Comparison of ENCODE assay signal across 8 cellular contexts in the genomic region with DNA sequence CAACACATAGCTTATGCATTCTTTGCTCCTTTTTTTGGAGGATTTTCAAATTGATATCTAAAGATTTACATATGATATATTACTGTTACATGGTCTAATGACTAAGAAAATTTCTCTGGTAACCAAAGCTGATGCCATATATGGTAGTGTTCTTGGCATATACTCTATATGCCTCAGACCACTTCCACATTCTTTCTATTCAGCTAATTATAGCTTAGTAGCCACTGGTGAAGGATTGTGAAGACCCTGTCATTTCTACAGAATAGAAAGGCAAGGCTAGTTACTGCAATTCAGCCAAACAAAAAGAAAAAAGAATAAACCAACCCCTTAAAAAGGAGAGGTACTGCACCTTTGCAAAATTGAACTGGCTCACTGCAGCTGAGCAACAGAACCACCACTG. TPM values are rescaled to one million over a fixed set of nuclear protein-coding genes. Genes with fewer than 3 reads are reported as not detected.
DNase-seq lines count a peak whose midpoint lies in the region; TF ChIP-seq lines count a peak whose summit lies in the region.

No MANE protein-coding gene starts in this region.

- H3K4me3 ChIP-seq in GM06990 (replicated peaks; ENCODE audit: low read depth, low read length) = peak overlapping the region; percentile 91
- peak overlapping the region in 4 of 8 donors; percentile 2 to 80 (median 14) for H3K4me3 ChIP-seq in spleen
- H3K4me3 ChIP-seq in testis = no peak overlapping the region

- H3K36me3 ChIP-seq in GM06990 (ENCODE audit: control insufficient read depth, insufficient read depth, low read length) = no peaks in the 10 kb centered on the region; the same call in 1 of the 2 replicates
- peaks cover 0 to 24% (median 0%) of the 10 kb centered on the region in 6 donors for H3K36me3 ChIP-seq in spleen
- no peaks in the 10 kb centered on the region for H3K36me3 ChIP-seq in testis (ENCODE audit: low read depth, missing control alignments)

- no peaks in the 10 kb centered on the region for H3K27me3 Mint-ChIP-seq in chondrocyte (ENCODE audit: low read depth)
- H3K27me3 Mint-ChIP-seq in osteocyte (ENCODE audit: unreplicated experiment) = no peaks in the 10 kb centered on the region
- H3K27me3 Mint-ChIP-seq in activated naive CD4-positive, alpha-beta T cell treated with anti-CD3 and anti-CD28 coated beads for 36 hours (ENCODE audit: low read depth) = no peaks in the 10 kb centered on the region

- H3K4me3 Mint-ChIP-seq in chondrocyte (ENCODE audit: unreplicated experiment) (peak overlapping the region; percentile 95), osteocyte (ENCODE audit: unreplicated experiment) (peak overlapping the region; percentile 61)
- no peak overlapping the region for H3K4me3 Mint-ChIP-seq in activated naive CD4-positive, alpha-beta T cell treated with anti-CD3 and anti-CD28 coated beads for 36 hours

- DNase-seq in GM06990 (ENCODE audit: extremely low read depth, insufficient read length) (no peak), NCI-H2227 treated with DMSO at 0.1 percent for 48 hours (lab: John Stamatoyannopoulos, UW) (peak; percentile 67), chondrocyte (ENCODE audit: low spot score) (no peak), osteocyte (ENCODE audit: extremely low spot score, unreplicated experiment) (no peak), NCI-H1930 (lab: John Stamatoyannopoulos, UW) (no peak), spleen (no peak), testis (no peak)
- DNase-seq in activated naive CD4-positive, alpha-beta T cell treated with anti-CD3 and anti-CD28 coated beads for 36 hours = no peak

- H3K27me3 ChIP-seq in GM06990 (replicated peaks; ENCODE audit: control insufficient read depth, insufficient read depth, low read length) = no peaks in the 10 kb centered on the region
- no peaks in the 10 kb centered on the region for H3K27me3 ChIP-seq in spleen (replicated peaks in 1 of 7)
- no peaks in the 10 kb centered on the region for H3K27me3 ChIP-seq in testis

- no peak for TF ChIP-seq POLR2A in spleen (IDR thresholded peaks at IDR 0.05)
- no peak for TF ChIP-seq POLR2A in testis (IDR thresholded peaks at IDR 0.05)

- H3K4me1 ChIP-seq in spleen (peaks cover 45 to 81% (median 71%) of the 10 kb centered on the region in 6 donors), testis (peaks cover 26% of the 10 kb centered on the region)

- no peak for TF ChIP-seq CTCF in GM06990 (IDR thresholded peaks at IDR 0.05; ENCODE audit: insufficient read depth, low read length, poor library complexity, severe bottlenecking)
- no peak for TF ChIP-seq CTCF in chondrocyte (IDR thresholded peaks at IDR 0.05)
- TF ChIP-seq CTCF in osteocyte (IDR thresholded peaks at IDR 0.05) = no peak
- no peak for TF ChIP-seq CTCF in spleen (IDR thresholded peaks at IDR 0.05 in 8 of 11, conservative IDR thresholded peaks at IDR 0.05 in 3 of 11)
- TF ChIP-seq CTCF in testis (IDR thresholded peaks at IDR 0.05) = no peak

- no peaks in the 10 kb centered on the region for H3K9me3 Mint-ChIP-seq in chondrocyte (ENCODE audit: low read depth)
- no peaks in the 10 kb centered on the region for H3K9me3 Mint-ChIP-seq in osteocyte (ENCODE audit: unreplicated experiment)
- H3K9me3 Mint-ChIP-seq in activated naive CD4-positive, alpha-beta T cell treated with anti-CD3 and anti-CD28 coated beads for 36 hours = peaks cover 25% of the 10 kb centered on the region

- H3K4me1 Mint-ChIP-seq in chondrocyte (ENCODE audit: low read depth) = peaks cover 77% of the 10 kb centered on the region
- peaks cover 58% of the 10 kb centered on the region for H3K4me1 Mint-ChIP-seq in osteocyte (ENCODE audit: unreplicated experiment)
- peaks cover 51% of the 10 kb centered on the region for H3K4me1 Mint-ChIP-seq in activated naive CD4-positive, alpha-beta T cell treated with anti-CD3 and anti-CD28 coated beads for 36 hours (ENCODE audit: low read depth)

- CTCF ChIA-PET in activated naive CD4-positive, alpha-beta T cell treated with anti-CD3 and anti-CD28 coated beads for 36 hours (lab: Charles Lee) = interaction anchor here (0.7 to 4.5 kb wide), 6 partner anchors 9 to 254 kb away, joined by 3 to 49 read pairs (median 3); no protein-coding TSS in a partner anchor

- H3K27ac Mint-ChIP-seq in chondrocyte (ENCODE audit: unreplicated experiment) (peak overlapping the region; percentile 84), osteocyte (ENCODE audit: unreplicated experiment) (peak overlapping the region; percentile 21)
- no peak overlapping the region for H3K27ac Mint-ChIP-seq in activated naive CD4-positive, alpha-beta T cell treated with anti-CD3 and anti-CD28 coated beads for 36 hours

- peaks cover 10% of the 10 kb centered on the region for H3K36me3 Mint-ChIP-seq in chondrocyte (ENCODE audit: low read depth)
- peaks cover 15% of the 10 kb centered on the region for H3K36me3 Mint-ChIP-seq in osteocyte (ENCODE audit: unreplicated experiment)
- peaks cover 47% of the 10 kb centered on the region for H3K36me3 Mint-ChIP-seq in activated naive CD4-positive, alpha-beta T cell treated with anti-CD3 and anti-CD28 coated beads for 36 hours (ENCODE audit: low read depth)

- intact Hi-C loops in activated naive CD4-positive, alpha-beta T cell treated with anti-CD3 and anti-CD28 coated beads for 36 hours (cut with micrococcal nuclease) = loop anchor here (10.0 kb wide), 1 partner anchor 1967 kb away; a partner anchor contains a TSS
- intact Hi-C loops in spleen (cut with DNase I; ENCODE audit: low total_unique reads) = no loop called here
- intact Hi-C loops in testis (cut with DNase I; ENCODE audit: low total_unique reads) = no loop called here

- peaks cover 0 to 17% (median 4%) of the 10 kb centered on the region in 8 donors for H3K9me3 ChIP-seq in spleen
- H3K9me3 ChIP-seq in testis = no peaks in the 10 kb centered on the region

- H3K27ac ChIP-seq in spleen (peak overlapping the region in 4 of 8 donors; percentile 1 to 58 (median 8)), testis (no peak overlapping the region)

RNA-seq across cellular contexts. Expression of a gene that starts 3.7 kb away (rescaled TPM):
- 21.9 to 22.2 TPM (median 22.2 TPM) in 3 replicates for total RNA-seq in chondrocyte
- 20.0 and 20.7 TPM in 2 replicates for total RNA-seq in osteocyte
- 10 to 100 TPM; 12.9 to 13.1 TPM for total RNA-seq in activated naive CD4-positive, alpha-beta T cell treated with anti-CD3 and anti-CD28 coated beads for 36 hours
- 10 to 100 TPM; 18.7 to 25.4 (median 22.8) TPM for total RNA-seq in spleen
- 1 to 10 TPM; 6.0 to 7.4 (median 6.1) TPM for polyA plus RNA-seq in spleen
- total RNA-seq in testis = 10 to 100 TPM; 22.4 to 23.9 TPM
- 14.7 TPM for polyA plus RNA-seq in testis (ENCODE audit: insufficient read depth, low read depth, low replicate concordance)

RNA-seq across cellular contexts. Expression of a gene that starts 33.7 kb away (rescaled TPM):
- total RNA-seq in chondrocyte (119 to 139 TPM (median 126 TPM) in 3 replicates), osteocyte (165 and 169 TPM in 2 replicates), spleen (100 to 1,000 TPM; 106 to 137 (median 114) TPM), testis (100 to 1,000 TPM in 1 of 2 donors, 10 to 100 TPM in 1; 77.2 to 103 TPM)
- total RNA-seq in activated naive CD4-positive, alpha-beta T cell treated with anti-CD3 and anti-CD28 coated beads for 36 hours = 100 to 1,000 TPM; 344 to 361 TPM
- polyA plus RNA-seq in spleen (100 to 1,000 TPM in 2 of 3 donors, 10 to 100 TPM in 1; 74.7 to 147 (median 112) TPM), testis (ENCODE audit: insufficient read depth, low read depth, low replicate concordance) (154 TPM)
